In the genomic region with DNA sequence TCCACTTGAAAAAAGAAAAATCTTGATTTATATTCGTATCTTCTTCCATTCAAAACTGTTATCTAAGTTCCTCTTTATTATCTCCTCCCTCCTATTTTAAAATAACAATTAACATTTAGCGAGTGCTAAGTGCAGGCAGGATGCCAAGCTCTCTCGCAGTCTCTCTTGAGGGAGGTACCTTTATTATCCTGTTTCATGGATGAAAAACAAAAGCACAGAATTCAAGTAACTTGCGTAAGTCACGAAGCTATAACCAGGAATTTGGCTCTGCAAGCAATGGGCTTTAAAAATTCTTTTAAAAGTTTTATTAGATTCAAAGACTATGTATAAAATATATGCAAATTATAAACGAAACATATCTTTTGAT, we compare ENCODE assay signal across 8 cellular contexts.
DNase-seq lines count a peak whose midpoint lies in the region; TF ChIP-seq lines count a peak whose summit lies in the region.

No MANE protein-coding gene starts in this region.

- H3K4me3 ChIP-seq in BLaER1: peak overlapping the region; percentile 80
- peak overlapping the region; percentile 72 for H3K4me3 ChIP-seq in Jurkat, Clone E6-1 (ENCODE audit: low read length)
- H3K4me3 ChIP-seq in SK-N-MC: peak overlapping the region; percentile 93
- peak overlapping the region; percentile 52 for H3K4me3 ChIP-seq in fibroblast of mammary gland (ENCODE audit: control insufficient read depth, low read depth, low read length)
- H3K4me3 ChIP-seq in ovary: peak overlapping the region; percentile 74

- no peaks in the 10 kb centered on the region for H4K20me1 ChIP-seq in BLaER1

- H3K4me2 ChIP-seq in BLaER1: peak overlapping the region; percentile 91

- TF ChIP-seq CTCF in fibroblast of mammary gland (conservative IDR thresholded peaks at IDR 0.05; ENCODE audit: control insufficient read depth, insufficient read depth, low read depth, low read length): no peak
- TF ChIP-seq CTCF in ovary (IDR thresholded peaks at IDR 0.05): no peak

- no peak for TF ChIP-seq EP300 in ovary (IDR thresholded peaks at IDR 0.05)

- intact Hi-C loops in ovary (cut with DNase I): loop anchor here in 1 of 4 donors (10.0 kb wide), 1 partner anchor 1046 kb away; a partner anchor contains a TSS

- H3K27ac ChIP-seq in BLaER1: no peak overlapping the region
- H3K27ac ChIP-seq in SK-N-MC: peak overlapping the region; percentile 94
- peak overlapping the region; percentile 99 to 100 for H3K27ac ChIP-seq in ovary

- H3K9me3 ChIP-seq in BLaER1: no peaks in the 10 kb centered on the region
- no peaks in the 10 kb centered on the region for H3K9me3 ChIP-seq in SK-N-MC (ENCODE audit: low read depth, low read length)
- H3K9me3 ChIP-seq in ovary: no peaks in the 10 kb centered on the region

- no peak for TF ChIP-seq POLR2A in ovary (IDR thresholded peaks at IDR 0.05)

- no peaks in the 10 kb centered on the region for H3K36me3 ChIP-seq in BLaER1
- no peaks in the 10 kb centered on the region for H3K36me3 ChIP-seq in SK-N-MC (ENCODE audit: insufficient read depth, low read length)
- no peaks in the 10 kb centered on the region for H3K36me3 ChIP-seq in ovary

- peak; percentile 11 for DNase-seq in Jurkat, Clone E6-1 (ENCODE audit: low read depth, low spot score)
- DNase-seq in SK-N-MC (ENCODE audit: low read depth, low spot score): peak; percentile 45
- DNase-seq in fibroblast of mammary gland (ENCODE audit: low read depth): peak; percentile 73
- DNase-seq in ovary: peak; percentile 45 to 69 (median 46)
- DNase-seq in effector CD8-positive, alpha-beta T cell (lab: John Stamatoyannopoulos, UW): no peak
- no peak for DNase-seq in SKM-1 (lab: John Stamatoyannopoulos, UW; ENCODE audit: unreplicated experiment)
- DNase-seq in foreskin melanocyte: no peak

- H3K9ac ChIP-seq in BLaER1 (peak overlapping the region; percentile 86; the same call in 1 of the 2 replicates), SK-N-MC (ENCODE audit: insufficient read length) (peak overlapping the region; percentile 91)

- H3K27me3 ChIP-seq in BLaER1 (peaks cover 9% of the 10 kb centered on the region; the same call in 1 of the 2 replicates), ovary (no peaks in the 10 kb centered on the region)

- H3K4me1 ChIP-seq in BLaER1 (peaks cover 20% of the 10 kb centered on the region), ovary (ENCODE audit: insufficient read depth) (peaks cover 5% of the 10 kb centered on the region)

- 0% methylated on average over 6 of the region's 6 CpGs for WGBS in ovary, 3 donors

Comparison
In these comparisons a context has a peak if more than half of its experiments do, and no peak if none do; other contexts are left out.
1. DNase-seq: peak in Jurkat, Clone E6-1 (single experiment), SK-N-MC (single experiment), fibroblast of mammary gland (single experiment) and ovary (5 of 5); none in effector CD8-positive, alpha-beta T cell (single experiment), SKM-1 (single experiment) and foreskin melanocyte (single experiment).
2. Peak in every context shown above with its lines, with median percentiles within 50 percentile points of each other: H3K4me3 ChIP-seq.